In the genomic region with DNA sequence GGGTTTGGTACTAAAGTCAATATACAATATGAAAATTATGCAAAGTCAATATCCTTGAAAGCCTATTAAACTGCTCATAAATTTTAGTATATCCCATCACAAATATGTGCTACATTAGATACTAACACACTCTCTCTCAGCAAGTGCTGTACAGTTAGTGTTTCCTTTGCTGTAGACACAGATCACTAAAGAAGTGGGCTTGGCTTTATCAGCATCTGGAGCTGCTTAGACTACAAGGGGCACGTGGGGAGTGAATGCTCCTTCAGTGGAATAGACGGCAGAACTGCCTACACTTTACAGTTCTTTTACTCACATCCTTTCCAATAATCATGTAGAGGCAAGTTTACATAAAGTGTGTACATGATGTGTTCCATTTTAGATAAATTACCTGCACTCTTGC, we compare ENCODE assay signal across 25 cellular contexts. TPM values are rescaled to one million over a fixed set of nuclear protein-coding genes. Genes with fewer than 3 reads are reported as not detected.
"Had no signal": no experiment of that assay in that cellular context is flagged by ENCODE, and none has a peak within 500 bp of the region (broad histone marks: within the 10 kb centered on the region; RNA-seq: fewer than 3 reads in every experiment).

No MANE protein-coding gene starts in this region.

- H3K27ac ChIP-seq: colonic mucosa, pancreas, prostate gland, skin epidermis, thoracic aorta had no signal

- DNase-seq: activated CD4-positive, alpha-beta T cell treated with anti-CD3 and anti-CD28 coated beads for 36 hours; activated CD4-positive, CD25-positive, alpha-beta regulatory T cell; activated naive CD4-positive, alpha-beta T cell; activated T-cell treated with anti-CD3 and anti-CD28 coated beads for 4 hours; activated T-cell treated with anti-CD3 and anti-CD28 coated beads, Interleukin-2, amount 50 U/mL, for 72 hours; colonic mucosa; effector memory CD8-positive, alpha-beta T cell; erythroblast; head of caudate nucleus; hippocampal formation; kidney; midbrain; naive thymus-derived CD8-positive, alpha-beta T cell; nucleus accumbens; pancreas; retina; stimulated activated CD4-positive, alpha-beta T cell treated with anti-CD3 and anti-CD28 coated beads, Interleukin-12 subunit alpha, Interleukin-12 subunit beta, amount 100 ng/mL, for 4 hours; stimulated activated CD4-positive, alpha-beta T cell treated with anti-CD3 and anti-CD28 coated beads, Interleukin-4, amount 100 ng/mL, for 1 hour; stimulated activated naive CD8-positive, alpha-beta T cell treated with anti-CD3 and anti-CD28 coated beads, Interleukin-15, Interleukin-2, amounts not matched to agents 100 U/mL and 50 U/mL, for 24 hours; trophoblast cell had no signal

- H3K9me3 ChIP-seq: colonic mucosa, pancreas, prostate gland, thoracic aorta had no signal

- H3K4me1 ChIP-seq: colonic mucosa, pancreas, prostate gland had no signal

- H3K27me3 ChIP-seq: colonic mucosa had no signal

- H3K4me3 ChIP-seq: colonic mucosa, pancreas, prostate gland, skin epidermis, thoracic aorta had no signal

- H3K36me3 ChIP-seq: colonic mucosa, pancreas, prostate gland, thoracic aorta had no signal

- ATAC-seq: activated CD4-positive, alpha-beta T cell treated with anti-CD3 and anti-CD28 coated beads for 36 hours; activated naive CD4-positive, alpha-beta T cell treated with anti-CD3 and anti-CD28 coated beads, Interleukin-2, amount 50 U/mL, for 72 hours; activated T-cell treated with anti-CD3 and anti-CD28 coated beads, Interleukin-2, amount 50 U/mL, for 72 hours; effector memory CD8-positive, alpha-beta T cell; naive thymus-derived CD8-positive, alpha-beta T cell; pancreas; sciatic nerve; stimulated activated naive CD8-positive, alpha-beta T cell treated with anti-CD3 and anti-CD28 coated beads, Interleukin-15, Interleukin-2, amounts not matched to agents 100 U/mL and 50 U/mL, for 24 hours had no signal

RNA-seq across cellular contexts. Expression of a gene that starts 26.0 kb away (rescaled TPM):
- total RNA-seq: activated CD4-positive, alpha-beta T cell treated with anti-CD3 and anti-CD28 coated beads for 36 hours; activated naive CD4-positive, alpha-beta T cell treated with anti-CD3 and anti-CD28 coated beads, Interleukin-2, amount 50 U/mL, for 72 hours; activated T-cell treated with anti-CD3 and anti-CD28 coated beads, Interleukin-2, amount 50 U/mL, for 72 hours; naive thymus-derived CD8-positive, alpha-beta T cell had no signal
- polyA plus RNA-seq: naive thymus-derived CD8-positive, alpha-beta T cell had no signal
